ENCODE assay signal across 26 cellular contexts in genomic region chr7:23687011-23687410, GRCh38. TPM values are rescaled to one million over a fixed set of nuclear protein-coding genes. Genes with fewer than 3 reads are reported as not detected.
DNase-seq lines count a peak whose midpoint lies in the region; ATAC-seq and TF ChIP-seq lines count a peak whose summit lies in the region.
"Had no signal": no experiment of that assay in that cellular context is flagged by ENCODE, and none has a peak within 500 bp of the region (broad histone marks: within the 10 kb centered on the region; RNA-seq: fewer than 3 reads in every experiment).

No MANE protein-coding gene starts in this region.

- H3K36me3 ChIP-seq in MG63 (no peaks in the 10 kb centered on the region), skeletal muscle satellite cell (ENCODE audit: insufficient read depth, low read length) (no peaks in the 10 kb centered on the region), suprapubic skin (peaks cover 5% of the 10 kb centered on the region)

- H3K4me1 ChIP-seq in skeletal muscle satellite cell (ENCODE audit: control insufficient read depth, insufficient read depth, low read length), result peaks cover 10% of the 10 kb centered on the region
- peaks cover 6% of the 10 kb centered on the region for H3K4me1 ChIP-seq in suprapubic skin
- H3K4me1 ChIP-seq: Caco-2, tibial artery had no signal

- TF ChIP-seq CTCF in MCF 10A (IDR thresholded peaks at IDR 0.05; ENCODE audit: unreplicated experiment) (no peak), suprapubic skin (IDR thresholded peaks at IDR 0.05) (no peak)

- H3K4me3 ChIP-seq in MG63 (no peak overlapping the region), skeletal muscle satellite cell (ENCODE audit: low read length) (no peak overlapping the region), suprapubic skin (no peak overlapping the region)
- H3K4me3 ChIP-seq: neural progenitor cell, psoas muscle, smooth muscle cell, tibial artery had no signal

- in situ Hi-C loops in T47D (cut with HindIII; ENCODE audit: low pct_unique_long_range_greater_than_20kb, low sequenced_read_pairs), result no loop called here

- no TSS peak for BruUV-seq in MCF 10A (replicated peaks; lab: Mats Ljungman, UMichigan)

- POLR2A ChIA-PET in MCF 10A (lab: Yijun Ruan, JAX), result no interaction called here

- TF ChIP-seq POLR2A in suprapubic skin (IDR thresholded peaks at IDR 0.05), result no peak

- DNase-seq in T47D (ENCODE audit: low read depth in 1 of 2, low spot score in 1 of 2), result peak; percentile 44 to 55
- no peak for DNase-seq in MCF 10A (ENCODE audit: unreplicated experiment)
- DNase-seq in MG63, result peak; percentile 49
- DNase-seq in suprapubic skin (ENCODE audit: low spot score in 2 of 2), result no peak
- DNase-seq in GM19240 (ENCODE audit: insufficient read length, low spot score), result no peak
- DNase-seq: 8988T; activated B cell treated with CpG ODN at 0.5 μM for 24 hours; activated CD4-positive, alpha-beta memory T cell treated with anti-CD3 and anti-CD28 coated beads, Interleukin-2, amount 10 ng/mL, durations not matched to agents 7 days and 5 days; activated effector memory CD4-positive, alpha-beta T cell treated with anti-CD3 and anti-CD28 coated beads, Interleukin-2, amount 50 U/mL, for 16 hours; activated naive CD8-positive, alpha-beta T cell treated with anti-CD3 and anti-CD28 coated beads, Interleukin-2, amount 50 U/mL, for 24 hours; Caco-2; NCI-H1436 treated with DMSO at 0.1 percent for 48 hours; NCI-H524 treated with DMSO at 0.1 percent for 48 hours; psoas muscle; RPMI8226; stimulated activated CD4-positive, alpha-beta T cell treated with anti-CD3 and anti-CD28 coated beads, Interleukin-2, amount 100 ng/mL, for 48 hours; stimulated activated naive CD4-positive, alpha-beta T cell; T-helper 9 cell; tibial artery had no signal

- no peaks in the 10 kb centered on the region for H3K9me3 ChIP-seq in MG63
- no peaks in the 10 kb centered on the region for H3K9me3 ChIP-seq in skeletal muscle satellite cell (replicated peaks; ENCODE audit: low read length)
- H3K9me3 ChIP-seq in suprapubic skin, result no peaks in the 10 kb centered on the region
- H3K9me3 ChIP-seq: Caco-2, psoas muscle, tibial artery had no signal

- 60% methylated on average over 2 of the region's 2 CpGs for WGBS in suprapubic skin

- H3K27me3 Mint-ChIP-seq in MCF 10A (ENCODE audit: insufficient read depth, unreplicated experiment), result no peaks in the 10 kb centered on the region
- H3K27me3 Mint-ChIP-seq: activated B cell treated with CpG ODN at 0.5 μM for 24 hours; activated CD4-positive, alpha-beta memory T cell treated with anti-CD3 and anti-CD28 coated beads, Interleukin-2, amount 10 ng/mL, durations not matched to agents 7 days and 5 days; activated naive CD8-positive, alpha-beta T cell treated with anti-CD3 and anti-CD28 coated beads, Interleukin-2, amount 50 U/mL, for 24 hours; IgD-negative memory B cell had no signal

- H3K27ac ChIP-seq in suprapubic skin, result no peak overlapping the region
- H3K27ac ChIP-seq: neural progenitor cell, psoas muscle, tibial artery had no signal

- ATAC-seq in esophagus mucosa (peak; percentile 82), HG02981 (IDR thresholded peaks at IDR 0.05; ENCODE audit: unreplicated experiment) (no peak)
- ATAC-seq: activated naive CD8-positive, alpha-beta T cell treated with anti-CD3 and anti-CD28 coated beads, Interleukin-2, amount 50 U/mL, for 24 hours; psoas muscle; SK-N-SH treated with all-trans-retinoic acid at 6 μM for 48 hours had no signal

- H3K9ac ChIP-seq in skeletal muscle satellite cell (ENCODE audit: low read depth, low read length), result no peak overlapping the region
- H3K9ac ChIP-seq: neural progenitor cell had no signal

- H3K36me3 Mint-ChIP-seq in MCF 10A (ENCODE audit: insufficient read depth, unreplicated experiment), result no peaks in the 10 kb centered on the region

- no peaks in the 10 kb centered on the region for H3K9me3 Mint-ChIP-seq in MCF 10A (ENCODE audit: unreplicated experiment)
- H3K9me3 Mint-ChIP-seq: activated B cell treated with CpG ODN at 0.5 μM for 24 hours; activated CD4-positive, alpha-beta memory T cell treated with anti-CD3 and anti-CD28 coated beads, Interleukin-2, amount 10 ng/mL, durations not matched to agents 7 days and 5 days; activated naive CD8-positive, alpha-beta T cell treated with anti-CD3 and anti-CD28 coated beads, Interleukin-2, amount 50 U/mL, for 24 hours; IgD-negative memory B cell; neural progenitor cell had no signal

- no peak overlapping the region for H3K4me3 Mint-ChIP-seq in MCF 10A (ENCODE audit: unreplicated experiment)
- H3K4me3 Mint-ChIP-seq: activated B cell treated with CpG ODN at 0.5 μM for 24 hours; activated CD4-positive, alpha-beta memory T cell treated with anti-CD3 and anti-CD28 coated beads, Interleukin-2, amount 10 ng/mL, durations not matched to agents 7 days and 5 days; activated naive CD8-positive, alpha-beta T cell treated with anti-CD3 and anti-CD28 coated beads, Interleukin-2, amount 50 U/mL, for 24 hours; neural progenitor cell had no signal

- H3K4me2 ChIP-seq in skeletal muscle satellite cell (ENCODE audit: low read length), result peak overlapping the region; percentile 12
- H3K4me2 ChIP-seq: neural progenitor cell, smooth muscle cell had no signal

- intact Hi-C loops in MCF 10A (cut with micrococcal nuclease), result no loop called here

- no peaks in the 10 kb centered on the region for H3K27me3 ChIP-seq in MG63
- H3K27me3 ChIP-seq in skeletal muscle satellite cell (ENCODE audit: control insufficient read depth, insufficient read depth, low read length), result no peaks in the 10 kb centered on the region
- no peaks in the 10 kb centered on the region for H3K27me3 ChIP-seq in suprapubic skin
- H3K27me3 ChIP-seq: neural progenitor cell, tibial artery had no signal

- H3K27ac Mint-ChIP-seq in MCF 10A (ENCODE audit: low read depth, unreplicated experiment), result no peak overlapping the region
- H3K27ac Mint-ChIP-seq: activated B cell treated with CpG ODN at 0.5 μM for 24 hours; activated CD4-positive, alpha-beta memory T cell treated with anti-CD3 and anti-CD28 coated beads, Interleukin-2, amount 10 ng/mL, durations not matched to agents 7 days and 5 days; activated naive CD8-positive, alpha-beta T cell treated with anti-CD3 and anti-CD28 coated beads, Interleukin-2, amount 50 U/mL, for 24 hours; IgD-negative memory B cell; neural progenitor cell had no signal

- CTCF ChIA-PET in MCF 10A (lab: Yijun Ruan, JAX), result interaction anchor here (0.6 to 0.9 kb wide), 3 partner anchors 9 to 116 kb away, joined by 3 to 5 read pairs (median 3); no protein-coding TSS in a partner anchor

- H3K4me1 Mint-ChIP-seq in MCF 10A (ENCODE audit: insufficient read depth, unreplicated experiment), result no peaks in the 10 kb centered on the region
- H3K4me1 Mint-ChIP-seq: activated B cell treated with CpG ODN at 0.5 μM for 24 hours; activated CD4-positive, alpha-beta memory T cell treated with anti-CD3 and anti-CD28 coated beads, Interleukin-2, amount 10 ng/mL, durations not matched to agents 7 days and 5 days; activated naive CD8-positive, alpha-beta T cell treated with anti-CD3 and anti-CD28 coated beads, Interleukin-2, amount 50 U/mL, for 24 hours had no signal

- TF ChIP-seq EP300 in suprapubic skin (IDR thresholded peaks at IDR 0.05), result no peak

RNA-seq across cellular contexts. Expression of gene FAM221A, which starts 7.0 kb away (rescaled TPM):
- total RNA-seq in MCF 10A (2022) (0.25 and 0.44 TPM in 2 replicates), esophagus mucosa (4.0 TPM), suprapubic skin (10 to 100 TPM in 2 of 4 donors, 1 to 10 TPM in 2; 4.8 to 14.6 (median 12.0) TPM)
- 0.63 and 1.6 TPM in 2 replicates for total RNA-seq in MG63 (2014; rRNA removed; shearing (Covaris generic); ENCODE audit: low replicate concordance)
- total RNA-seq in skeletal muscle satellite cell (2012; rRNA removed), result 0.76 and 1.3 TPM in 2 replicates

RNA-seq across cellular contexts. Expression of gene STK31, which starts 23.0 kb away (rescaled TPM):
- not detected in 2 replicates for total RNA-seq in MCF 10A (2022)
- total RNA-seq in MG63 (2014; rRNA removed; shearing (Covaris generic); ENCODE audit: low replicate concordance), result 0.03 TPM in 1 of 2 replicates, not detected in the other
- 0.16 TPM for total RNA-seq in esophagus mucosa
- not detected in 2 replicates for total RNA-seq in skeletal muscle satellite cell (2012; rRNA removed)
- total RNA-seq in suprapubic skin, result 1 to 10 TPM in 1 of 4 donors, under 1 TPM in 1, not detected in 2; 0.91 to 1.0 TPM
- total RNA-seq: smooth muscle cell had no signal

Comparison
In these comparisons a context has a peak if more than half of its experiments do, and no peak if none do; other contexts are left out.
1. DNase-seq: peak in T47D (2 of 2) and MG63 (single experiment); none in MCF 10A (single experiment), suprapubic skin (0 of 2) and GM19240 (single experiment).